ENCODE assay signal across 8 cellular contexts in the genomic region with DNA sequence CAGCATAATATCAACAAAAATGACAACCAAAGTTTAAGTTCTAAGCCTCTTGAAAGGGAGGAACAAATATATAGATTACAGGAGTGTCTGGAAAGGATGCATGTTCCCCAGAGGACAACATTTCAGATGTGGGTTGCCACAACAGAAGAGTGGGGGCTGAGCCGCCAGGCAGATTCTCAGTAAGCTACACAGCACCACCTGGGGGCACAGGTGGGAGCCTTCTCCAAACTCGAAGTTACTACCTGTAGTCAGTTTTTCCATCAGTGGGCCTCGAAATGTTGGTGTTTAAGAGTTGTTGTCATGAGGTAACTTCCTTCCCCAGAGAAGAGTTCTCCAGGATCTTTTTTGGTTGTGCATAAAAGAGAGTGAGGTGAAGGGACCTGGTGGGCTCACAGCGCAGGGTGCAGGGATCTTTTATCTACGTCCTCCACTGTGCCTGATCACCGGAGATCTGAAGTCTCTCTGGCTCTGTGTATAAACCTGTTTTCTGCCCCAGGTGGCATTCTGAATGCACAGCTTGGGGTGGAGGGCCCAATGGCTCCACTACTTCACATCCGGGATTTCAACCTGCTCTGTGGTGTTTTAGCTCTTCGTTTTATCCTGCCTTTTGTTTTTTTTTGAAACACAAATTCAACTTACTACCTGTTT. TPM values are rescaled to one million over a fixed set of nuclear protein-coding genes. Genes with fewer than 3 reads are reported as not detected.
DNase-seq lines count a peak whose midpoint lies in the region; ATAC-seq and TF ChIP-seq lines count a peak whose summit lies in the region.

No MANE protein-coding gene starts in this region.

- peaks cover 31% of the 10 kb centered on the region for H3K4me1 Mint-ChIP-seq in nephron

- H3K27me3 Mint-ChIP-seq in nephron (ENCODE audit: low read depth): no peaks in the 10 kb centered on the region

- no peaks in the 10 kb centered on the region for H3K9me3 Mint-ChIP-seq in nephron

- peak overlapping the region in 1 of 3 experiments; percentile 45 for H3K27ac Mint-ChIP-seq in nephron

- DNase-seq in NCI-H2081 (lab: John Stamatoyannopoulos, UW) (peak; percentile 20 to 45), NCI-H2081 treated with DMSO at 0.1 percent for 48 hours (lab: John Stamatoyannopoulos, UW) (no peak), pons (ENCODE audit: low spot score) (no peak), cerebellum (ENCODE audit: low spot score) (no peak), CD1c-positive myeloid dendritic cell (ENCODE audit: extremely low spot score) (no peak)
- DNase-seq in activated CD8-positive, alpha-beta memory T cell treated with anti-CD3 and anti-CD28 coated beads, Interleukin-2, amount 50 U/mL, for 1 hour (ENCODE audit: extremely low read depth): peak; percentile 25

- peak; percentile 40 for ATAC-seq in HG03064 (IDR thresholded peaks at IDR 0.05; ENCODE audit: low read depth, unreplicated experiment)

- TF ChIP-seq CTCF in nephron (IDR thresholded peaks at IDR 0.05; ENCODE audit: unreplicated experiment in 3 of 3): peak; percentile 8 to 20 (median 19)

- H3K36me3 Mint-ChIP-seq in nephron (ENCODE audit: low read depth): peaks cover 11% of the 10 kb centered on the region

- H3K4me3 Mint-ChIP-seq in nephron: no peak overlapping the region

RNA-seq across cellular contexts. Expression of a gene that starts 58.4 kb away (rescaled TPM):
- total RNA-seq in cerebellum: 8.9 TPM

RNA-seq across cellular contexts. Expression of a gene that starts 58.9 kb away (rescaled TPM):
- total RNA-seq in cerebellum: 10.1 TPM

Comparison
In these comparisons a context has a peak if more than half of its experiments do, and no peak if none do; other contexts are left out.
1. DNase-seq: peak in NCI-H2081 (2 of 2) and activated CD8-positive, alpha-beta memory T cell treated with anti-CD3 and anti-CD28 coated beads, Interleukin-2, amount 50 U/mL, for 1 hour (single experiment); none in NCI-H2081 treated with DMSO at 0.1 percent for 48 hours (single experiment), pons (single experiment), cerebellum (single experiment) and CD1c-positive myeloid dendritic cell (single experiment).